Comparison of ENCODE assay signal across 7 cellular contexts in the genomic region with DNA sequence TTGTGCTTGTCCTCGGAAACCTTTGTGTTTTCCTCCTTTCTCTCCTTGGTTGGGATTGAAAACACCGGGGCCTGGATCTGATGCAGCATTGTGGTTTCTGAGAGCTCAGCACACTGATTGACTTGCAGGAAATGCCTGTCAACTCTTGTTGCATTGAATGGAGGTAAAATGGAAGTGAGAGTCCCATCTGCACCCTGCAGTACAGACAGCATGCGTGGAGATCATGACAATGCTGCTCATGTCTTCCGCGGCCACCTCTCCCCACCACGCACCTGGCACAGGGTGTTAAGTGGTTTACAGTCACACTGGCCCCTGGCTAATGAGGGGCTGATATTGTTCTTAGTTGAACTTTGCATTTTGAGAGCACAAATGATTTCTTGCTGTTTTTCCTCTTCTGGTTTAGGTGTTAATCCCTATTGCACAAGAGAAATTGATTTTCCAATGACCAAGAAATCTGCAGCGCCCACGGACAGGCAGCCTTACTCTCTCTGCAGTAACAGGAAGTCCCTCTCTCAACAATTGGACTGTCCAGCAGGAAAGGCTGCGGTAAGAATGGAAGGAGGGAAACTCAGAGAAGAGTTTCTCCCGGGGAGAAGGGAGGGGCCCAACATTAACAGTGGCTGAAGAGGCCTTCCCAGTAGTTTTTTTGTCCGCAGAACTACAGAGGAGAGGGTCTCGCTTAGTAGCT. TPM values are rescaled to one million over a fixed set of nuclear protein-coding genes. Genes with fewer than 3 reads are reported as not detected.
DNase-seq lines count a peak whose midpoint lies in the region; ATAC-seq and TF ChIP-seq lines count a peak whose summit lies in the region.

No MANE protein-coding gene starts in this region.

- H3K4me3 ChIP-seq in GM12865 (ENCODE audit: low read depth, low read length) (no peak overlapping the region), GM23248 (peak overlapping the region; percentile 59)
- peak overlapping the region; percentile 31 for H3K4me3 ChIP-seq in naive thymus-derived CD4-positive, alpha-beta T cell (ENCODE audit: low read length)

- no peaks in the 10 kb centered on the region for H3K27me3 ChIP-seq in GM23248 (replicated peaks; ENCODE audit: insufficient read depth)
- no peaks in the 10 kb centered on the region for H3K27me3 ChIP-seq in naive thymus-derived CD4-positive, alpha-beta T cell (ENCODE audit: control insufficient read depth in 2 of 2, insufficient read depth in 2 of 2, low read length in 2 of 2)

- no peaks in the 10 kb centered on the region for H3K9me3 ChIP-seq in GM23248 (ENCODE audit: low read depth)
- H3K9me3 ChIP-seq in naive thymus-derived CD4-positive, alpha-beta T cell (ENCODE audit: control insufficient read depth in 2 of 3, low read length in 3 of 3), result no peaks in the 10 kb centered on the region

- no peaks in the 10 kb centered on the region for H3K36me3 Mint-ChIP-seq in activated naive CD8-positive, alpha-beta T cell treated with anti-CD3 and anti-CD28 coated beads for 36 hours
- H3K36me3 Mint-ChIP-seq in naive thymus-derived CD4-positive, alpha-beta T cell, result no peaks in the 10 kb centered on the region

- POLR2A ChIA-PET in naive thymus-derived CD4-positive, alpha-beta T cell (lab: Charles Lee), result interaction anchor here (0.5 to 1.9 kb wide), 10 partner anchors 9 to 277 kb away, joined by 3 to 9 read pairs (median 4); no protein-coding TSS in a partner anchor

- in situ Hi-C loops in GM23248 (cut with MboI), result loop anchor here (5.0 to 10.0 kb wide), 2 partner anchors 158 to 291 kb away; no protein-coding TSS in a partner anchor

- no peak overlapping the region for H3K27ac Mint-ChIP-seq in activated naive CD8-positive, alpha-beta T cell treated with anti-CD3 and anti-CD28 coated beads for 36 hours
- peak overlapping the region in 1 of 9 donors; percentile 1 for H3K27ac Mint-ChIP-seq in naive thymus-derived CD4-positive, alpha-beta T cell

- no peaks in the 10 kb centered on the region for H3K79me2 ChIP-seq in GM23248 (ENCODE audit: insufficient read depth)

- peak overlapping the region; percentile 82 for H2AFZ ChIP-seq in GM23248

- CTCF ChIA-PET in naive thymus-derived CD4-positive, alpha-beta T cell (lab: Charles Lee), result interaction anchor here (0.7 to 4.3 kb wide), 74 partner anchors 9 to 931 kb away, joined by 3 to 72 read pairs (median 5); a partner anchor contains a TSS

- peak overlapping the region; percentile 81 for H3K4me2 ChIP-seq in GM23248 (ENCODE audit: unreplicated experiment)

- intact Hi-C loops in naive thymus-derived CD4-positive, alpha-beta T cell (cut with micrococcal nuclease), result loop anchor here (10.0 kb wide), 3 partner anchors 491 to 779 kb away; a partner anchor contains a TSS

- H3K9ac ChIP-seq in GM23248, result peak overlapping the region; percentile 33; the same call in 1 of the 2 replicates

- ATAC-seq in naive thymus-derived CD4-positive, alpha-beta T cell, result no peak
- no peak for ATAC-seq in GM18870 (IDR thresholded peaks at IDR 0.05; ENCODE audit: unreplicated experiment)

- H3F3A ChIP-seq in GM23248 (ENCODE audit: insufficient read depth), result no peaks in the 10 kb centered on the region

- 28 to 33% methylated on average over 12 of the region's 12 CpGs for WGBS in GM23248 (ENCODE audit: low coverage in 1 of 2, low lambda C conversion rate in 2 of 2, missing lambda C conversion rate in 2 of 2), 2 experiments

- no peaks in the 10 kb centered on the region for H3K9me3 Mint-ChIP-seq in activated naive CD8-positive, alpha-beta T cell treated with anti-CD3 and anti-CD28 coated beads for 36 hours
- no peaks in the 10 kb centered on the region for H3K9me3 Mint-ChIP-seq in naive thymus-derived CD4-positive, alpha-beta T cell

- peak; percentile 57 for DNase-seq in GM12865 (ENCODE audit: low read depth)
- no peak for DNase-seq in GM23248
- DNase-seq in activated naive CD8-positive, alpha-beta T cell treated with anti-CD3 and anti-CD28 coated beads for 36 hours, result no peak
- DNase-seq in naive thymus-derived CD4-positive, alpha-beta T cell, result no peak
- DNase-seq in activated CD4-positive, CD25-positive, alpha-beta regulatory T cell (lab: John Stamatoyannopoulos, UW), result no peak
- DNase-seq in DMS114 treated with DMSO at 0.1 percent for 48 hours (lab: John Stamatoyannopoulos, UW; ENCODE audit: unreplicated experiment), result no peak

- no peaks in the 10 kb centered on the region for H3K36me3 ChIP-seq in GM23248 (ENCODE audit: low read depth)
- no peaks in the 10 kb centered on the region for H3K36me3 ChIP-seq in naive thymus-derived CD4-positive, alpha-beta T cell (ENCODE audit: control insufficient read depth in 2 of 3, insufficient read depth in 3 of 3, low read length in 3 of 3)

- no peak overlapping the region for H3K27ac ChIP-seq in GM23248
- no peak overlapping the region for H3K27ac ChIP-seq in naive thymus-derived CD4-positive, alpha-beta T cell (ENCODE audit: low read depth, low read length)

- H3K27me3 Mint-ChIP-seq in activated naive CD8-positive, alpha-beta T cell treated with anti-CD3 and anti-CD28 coated beads for 36 hours, result no peaks in the 10 kb centered on the region
- peaks cover 0 to 13% (median 5%) of the 10 kb centered on the region in 5 donors for H3K27me3 Mint-ChIP-seq in naive thymus-derived CD4-positive, alpha-beta T cell

- no peaks in the 10 kb centered on the region for H3K9me2 ChIP-seq in GM23248 (ENCODE audit: insufficient read depth)

- peaks cover 15% of the 10 kb centered on the region for H3K4me1 ChIP-seq in GM23248 (ENCODE audit: insufficient read depth)
- H3K4me1 ChIP-seq in naive thymus-derived CD4-positive, alpha-beta T cell (ENCODE audit: control insufficient read depth in 2 of 2, insufficient read depth in 2 of 2, low read length in 2 of 2), result peaks cover 9 to 25% of the 10 kb centered on the region in 2 donors

- peak overlapping the region; percentile 68 for H3K4me3 Mint-ChIP-seq in activated naive CD8-positive, alpha-beta T cell treated with anti-CD3 and anti-CD28 coated beads for 36 hours
- H3K4me3 Mint-ChIP-seq in naive thymus-derived CD4-positive, alpha-beta T cell, result peak overlapping the region; percentile 75 to 89 (median 81)

- H4K20me1 ChIP-seq in GM23248 (ENCODE audit: insufficient read depth), result no peaks in the 10 kb centered on the region

- H3K4me1 Mint-ChIP-seq in activated naive CD8-positive, alpha-beta T cell treated with anti-CD3 and anti-CD28 coated beads for 36 hours, result peaks cover 28% of the 10 kb centered on the region
- peaks cover 21 to 43% (median 35%) of the 10 kb centered on the region in 7 donors for H3K4me1 Mint-ChIP-seq in naive thymus-derived CD4-positive, alpha-beta T cell

- TF ChIP-seq CTCF in GM12865 (IDR thresholded peaks at IDR 0.05; ENCODE audit: insufficient read depth, low read depth, low read length, missing control alignments), result no peak

RNA-seq across cellular contexts. Expression of a gene that starts 58.5 kb away (rescaled TPM):
- 7.2 and 9.6 TPM in 2 replicates for total RNA-seq in GM23248 (2014; rRNA removed; shearing (Covaris generic))
- 11.8 and 12.1 TPM in 2 replicates for polyA plus RNA-seq in GM23248 (2016; fragmentation: Nextera tagmentation; extraction: Ambion mirVana)
- 1 to 10 TPM; 6.2 to 7.7 TPM for total RNA-seq in activated naive CD8-positive, alpha-beta T cell treated with anti-CD3 and anti-CD28 coated beads for 36 hours
- 10 to 100 TPM in 3 of 5 experiments, 1 to 10 TPM in 2; 5.0 to 11.7 (median 10.1) TPM for total RNA-seq in naive thymus-derived CD4-positive, alpha-beta T cell
- 10 to 100 TPM in 1 of 2 donors, 1 to 10 TPM in 1; 5.2 to 13.5 TPM for polyA plus RNA-seq in naive thymus-derived CD4-positive, alpha-beta T cell
